10 cellular contexts compared by ENCODE assay signal in the genomic region with DNA sequence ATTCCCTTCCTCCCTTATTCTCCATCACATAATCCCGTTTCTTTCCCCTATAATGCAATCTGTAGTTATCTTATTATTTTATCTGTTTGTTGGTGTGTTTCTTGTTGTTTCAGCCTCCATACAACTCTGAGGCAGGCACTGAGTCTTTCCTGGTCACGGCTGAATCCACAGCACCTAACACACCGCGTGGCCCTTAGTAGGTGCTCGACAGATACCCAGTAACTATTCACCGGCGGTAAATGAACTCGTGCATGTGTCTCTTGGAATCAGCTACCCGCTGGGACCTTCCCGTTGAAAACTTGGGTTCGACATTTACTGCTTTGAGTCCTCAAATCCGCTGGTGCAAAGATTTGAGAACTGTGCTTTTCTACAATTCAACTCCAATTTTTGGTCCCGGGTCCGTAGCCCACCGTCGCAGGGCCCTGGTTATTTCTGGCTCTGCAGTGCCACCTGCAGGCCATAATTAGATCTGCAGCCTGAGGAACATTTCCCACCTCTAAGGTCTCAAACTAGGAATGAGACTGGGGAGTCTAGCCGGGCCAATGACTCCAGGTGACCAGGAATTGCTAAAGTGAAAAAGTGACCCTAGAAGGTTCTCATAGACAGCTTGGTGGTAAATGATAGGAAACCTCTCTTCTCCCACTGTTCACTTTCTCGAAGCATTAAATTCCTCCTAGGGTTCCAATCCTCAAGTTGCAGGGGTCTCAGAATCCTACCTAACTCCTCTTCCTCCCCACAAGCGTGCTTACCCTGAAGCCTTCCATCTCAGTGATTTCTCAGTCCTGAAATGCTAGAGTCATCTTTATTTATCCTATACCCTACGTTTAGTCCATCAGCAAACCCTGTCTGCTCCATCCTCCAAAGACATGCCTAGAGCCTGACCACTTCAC. TPM values are rescaled to one million over a fixed set of nuclear protein-coding genes. Genes with fewer than 3 reads are reported as not detected.
DNase-seq lines count a peak whose midpoint lies in the region; ATAC-seq and TF ChIP-seq lines count a peak whose summit lies in the region.
"Had no signal": no experiment of that assay in that cellular context is flagged by ENCODE, and none has a peak within 500 bp of the region (broad histone marks: within the 10 kb centered on the region; RNA-seq: fewer than 3 reads in every experiment).

No MANE protein-coding gene starts in this region.

- no peaks in the 10 kb centered on the region for H3K36me3 ChIP-seq in mucosa of stomach (ENCODE audit: control insufficient read depth, insufficient read depth, low read length)
- no peaks in the 10 kb centered on the region for H3K36me3 ChIP-seq in uterus
- H3K36me3 ChIP-seq: BLaER1 had no signal

- peaks cover 7 to 28% of the 10 kb centered on the region in 2 donors for H3K27me3 Mint-ChIP-seq in effector memory CD8-positive, alpha-beta T cell

- intact Hi-C loops in uterus (cut with DNase I; ENCODE audit: low total_unique reads) = loop anchor here (10.0 kb wide), 1 partner anchor 280 kb away; no protein-coding TSS in a partner anchor

- H3K9me3 Mint-ChIP-seq in effector memory CD8-positive, alpha-beta T cell = peaks cover 0 to 3% of the 10 kb centered on the region in 2 donors

- H3K36me3 Mint-ChIP-seq in effector memory CD8-positive, alpha-beta T cell (ENCODE audit: insufficient read depth) = no peaks in the 10 kb centered on the region

- H3K4me3 Mint-ChIP-seq in effector memory CD8-positive, alpha-beta T cell = no peak overlapping the region
- H3K4me3 Mint-ChIP-seq: activated naive CD8-positive, alpha-beta T cell had no signal

- H3K4me1 ChIP-seq in mucosa of stomach (ENCODE audit: control insufficient read depth, insufficient read depth, low read length) (no peaks in the 10 kb centered on the region), uterus (no peaks in the 10 kb centered on the region)

- H3K27me3 ChIP-seq in mucosa of stomach (ENCODE audit: control insufficient read depth, insufficient read depth, low read length) = no peaks in the 10 kb centered on the region
- H3K27me3 ChIP-seq in uterus = no peaks in the 10 kb centered on the region
- H3K27me3 ChIP-seq: BLaER1 had no signal

- TF ChIP-seq POLR2A in uterus (IDR thresholded peaks at IDR 0.05) = no peak

- H3K27ac Mint-ChIP-seq in effector memory CD8-positive, alpha-beta T cell = no peak overlapping the region
- H3K27ac Mint-ChIP-seq: activated naive CD8-positive, alpha-beta T cell had no signal

- H3K4me3 ChIP-seq in mucosa of stomach (ENCODE audit: low read length) (no peak overlapping the region), uterus (no peak overlapping the region)
- H3K4me3 ChIP-seq: BLaER1 had no signal

- peak overlapping the region; percentile 19 for H3K9ac ChIP-seq in mucosa of stomach (ENCODE audit: low read length)
- H3K9ac ChIP-seq: BLaER1 had no signal

- peak; percentile 86 to 89 (median 87) for TF ChIP-seq CTCF in uterus (IDR thresholded peaks at IDR 0.05)

- DNase-seq in DMS153 treated with DMSO at 0.1 percent for 48 hours (lab: John Stamatoyannopoulos, UW; ENCODE audit: unreplicated experiment) = peak; percentile 5
- DNase-seq in DMS153 (lab: John Stamatoyannopoulos, UW) = no peak
- peak; percentile 16 for DNase-seq in KG1 (lab: John Stamatoyannopoulos, UW)
- peak; percentile 17 for DNase-seq in T-helper 9 cell
- DNase-seq in effector memory CD8-positive, alpha-beta T cell = peak; percentile 15 to 30 (median 17)
- peak; percentile 22 to 37 for DNase-seq in uterus

- H3K27ac ChIP-seq in uterus = no peak overlapping the region
- H3K27ac ChIP-seq: BLaER1 had no signal

- peak; percentile 60 for ATAC-seq in effector memory CD8-positive, alpha-beta T cell (replicated peaks)
- ATAC-seq in HG02678 (IDR thresholded peaks at IDR 0.05; ENCODE audit: unreplicated experiment) = no peak

- H3K9me3 ChIP-seq in mucosa of stomach (ENCODE audit: control insufficient read depth, low read length) = no peaks in the 10 kb centered on the region
- H3K9me3 ChIP-seq in uterus = no peaks in the 10 kb centered on the region

- H3K4me1 Mint-ChIP-seq in effector memory CD8-positive, alpha-beta T cell (ENCODE audit: low read depth in 2 of 2) = peaks cover 0 to 4% of the 10 kb centered on the region in 2 donors

RNA-seq across cellular contexts. Expression of a gene that starts 40.0 kb away (rescaled TPM):
- total RNA-seq in uterus = under 1 TPM in 1 of 4 donors, not detected in 3; 0.37 TPM

RNA-seq across cellular contexts. Expression of a gene that starts 41.0 kb away (rescaled TPM):
- total RNA-seq in uterus = 10 to 100 TPM; 23.2 to 78.7 (median 54.1) TPM
